In the genomic region with DNA sequence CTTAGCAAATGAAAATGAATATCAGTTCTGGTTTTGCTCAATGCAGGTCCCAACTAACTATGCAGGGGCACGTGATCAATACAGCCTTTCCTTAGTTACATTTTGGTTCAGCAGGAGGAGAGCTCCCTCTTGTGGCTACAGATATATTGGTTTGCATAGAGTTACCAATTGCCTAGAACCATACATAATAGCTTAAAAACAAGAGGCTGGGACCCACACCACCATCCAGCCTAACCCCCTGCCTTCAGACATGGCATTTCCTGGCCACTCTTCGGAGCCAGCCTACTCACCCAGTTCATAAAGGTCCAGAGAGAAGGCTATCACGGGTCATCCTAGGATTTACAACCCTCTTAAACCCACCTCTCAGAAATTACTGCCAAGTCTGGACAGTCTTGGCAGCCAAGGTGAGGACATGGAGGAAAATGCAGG, we compare ENCODE assay signal across 8 cellular contexts. TPM values are rescaled to one million over a fixed set of nuclear protein-coding genes. Genes with fewer than 3 reads are reported as not detected.
DNase-seq lines count a peak whose midpoint lies in the region; ATAC-seq and TF ChIP-seq lines count a peak whose summit lies in the region.

No MANE protein-coding gene starts in this region.

- H3K9ac ChIP-seq in endodermal cell (ENCODE audit: extremely low read depth, low read length, poor library complexity, severe bottlenecking), result no peak overlapping the region

- peaks cover 14% of the 10 kb centered on the region for H3K4me1 Mint-ChIP-seq in endodermal cell
- peaks cover 2% of the 10 kb centered on the region for H3K4me1 Mint-ChIP-seq in mesothelial cell of epicardium

- H3K36me3 Mint-ChIP-seq in endodermal cell (ENCODE audit: low read depth) (peaks cover 52% of the 10 kb centered on the region), mesothelial cell of epicardium (peaks cover 33% of the 10 kb centered on the region)

- peaks cover 11% of the 10 kb centered on the region for H3K4me1 ChIP-seq in endodermal cell (ENCODE audit: control insufficient read depth, insufficient read depth, low read length)

- TF ChIP-seq CTCF in endodermal cell (conservative IDR thresholded peaks at IDR 0.05), result peak; percentile 91
- peak; percentile 79 for TF ChIP-seq CTCF in mesothelial cell of epicardium (IDR thresholded peaks at IDR 0.05; ENCODE audit: unreplicated experiment)

- no peak overlapping the region for H3K27ac Mint-ChIP-seq in endodermal cell
- H3K27ac Mint-ChIP-seq in mesothelial cell of epicardium, result no peak overlapping the region

- no peaks in the 10 kb centered on the region for H3K27me3 ChIP-seq in endodermal cell (ENCODE audit: control insufficient read depth, insufficient read depth, low read length, poor library complexity, severe bottlenecking)

- H3K27me3 Mint-ChIP-seq in endodermal cell (ENCODE audit: insufficient read depth) (no peaks in the 10 kb centered on the region), mesothelial cell of epicardium (ENCODE audit: low read depth) (no peaks in the 10 kb centered on the region)

- no peak overlapping the region for H3K27ac ChIP-seq in endodermal cell (ENCODE audit: low read depth, low read length)

- 6 to 13% methylated on average over 3 of the region's 3 CpGs for WGBS in endodermal cell (ENCODE audit: insufficient coverage in 1 of 2, insufficient read length in 1 of 2), 2 experiments

- H3K4me3 ChIP-seq in endodermal cell (ENCODE audit: low read length), result no peak overlapping the region

- no peak overlapping the region for H3K4me3 Mint-ChIP-seq in endodermal cell
- no peak overlapping the region for H3K4me3 Mint-ChIP-seq in mesothelial cell of epicardium

- ATAC-seq in GM21381 (IDR thresholded peaks at IDR 0.05; ENCODE audit: unreplicated experiment) (peak; percentile 99), HG03565 (IDR thresholded peaks at IDR 0.05; ENCODE audit: unreplicated experiment) (peak; percentile 97)

- peak; percentile 81 for DNase-seq in EL
- DNase-seq in NCI-H524 treated with DMSO at 0.1 percent for 48 hours (lab: John Stamatoyannopoulos, UW), result peak; percentile 27
- peak; percentile 51 for DNase-seq in activated CD4-positive, alpha-beta T cell treated with anti-CD3 and anti-CD28 coated beads for 48 hours
- peak; percentile 80 for DNase-seq in endodermal cell
- peak in 1 of 2 experiments; percentile 40 for DNase-seq in mesothelial cell of epicardium (ENCODE audit: low spot score in 2 of 2, unreplicated experiment in 2 of 2)
- DNase-seq in ureter (ENCODE audit: low spot score), result peak; percentile 64

- peaks cover 79% of the 10 kb centered on the region for H3K36me3 ChIP-seq in endodermal cell (ENCODE audit: control insufficient read depth, insufficient read depth, low read length)

- H3K9me3 ChIP-seq in endodermal cell (ENCODE audit: control insufficient read depth, low read length), result no peaks in the 10 kb centered on the region

- no peaks in the 10 kb centered on the region for H3K9me3 Mint-ChIP-seq in endodermal cell
- H3K9me3 Mint-ChIP-seq in mesothelial cell of epicardium, result no peaks in the 10 kb centered on the region

RNA-seq across cellular contexts. Expression of a gene that starts 10.5 kb away (rescaled TPM):
- total RNA-seq in endodermal cell (10 to 100 TPM; 35.6 to 36.6 TPM), mesothelial cell of epicardium (46.5 to 47.5 TPM (median 46.9 TPM) in 3 replicates), ureter (36.4 TPM)
- polyA plus RNA-seq in endodermal cell (2013, experiment 1 of 2), result 37.7 TPM
- 30.9 TPM for polyA plus RNA-seq in endodermal cell (2013, experiment 2 of 2)
